ENCODE assay signal across 15 cellular contexts in the genomic region with DNA sequence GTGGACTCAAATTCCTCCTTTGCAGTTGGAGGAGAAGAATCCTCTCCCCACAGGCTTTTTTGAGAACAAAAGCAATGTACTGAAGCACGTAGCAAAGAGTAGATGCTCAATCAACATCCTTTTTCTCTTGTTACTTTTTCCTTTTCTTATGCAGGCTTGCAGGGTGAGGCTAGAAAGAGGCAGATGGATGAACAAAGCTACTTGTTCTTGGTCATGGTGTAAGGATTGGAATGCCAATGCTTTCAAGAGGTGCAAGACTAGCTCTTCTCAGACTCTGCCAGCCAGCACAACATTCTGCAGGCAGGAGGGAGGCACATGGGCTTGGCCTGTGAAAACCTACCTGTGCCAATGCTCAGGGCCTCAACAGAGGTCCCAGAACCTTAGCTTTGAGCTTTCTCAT.
DNase-seq lines count a peak whose midpoint lies in the region; ATAC-seq and TF ChIP-seq lines count a peak whose summit lies in the region.
"Had no signal": no experiment of that assay in that cellular context is flagged by ENCODE, and none has a peak within 500 bp of the region (broad histone marks: within the 10 kb centered on the region; RNA-seq: fewer than 3 reads in every experiment).

No MANE protein-coding gene starts in this region.

- no peaks in the 10 kb centered on the region for H3K9me3 Mint-ChIP-seq in activated naive CD4-positive, alpha-beta T cell treated with anti-CD3 and anti-CD28 coated beads for 36 hours
- no peaks in the 10 kb centered on the region; the same call in 2 of the 3 replicates for H3K9me3 Mint-ChIP-seq in GM23338
- H3K9me3 Mint-ChIP-seq: CD4-positive, alpha-beta T cell had no signal

- no peak overlapping the region for H3K27ac ChIP-seq in GM23338 (ENCODE audit: low read depth)
- peak overlapping the region; percentile 17 for H3K27ac ChIP-seq in foreskin keratinocyte
- peak overlapping the region; percentile 73 for H3K27ac ChIP-seq in thymus (ENCODE audit: low read depth)
- H3K27ac ChIP-seq: GM23248, HL-60 had no signal

- H3F3A ChIP-seq in GM23338 (replicated peaks; ENCODE audit: low read depth) = no peaks in the 10 kb centered on the region

- 90% methylated on average over 1 of the region's 1 CpG for WGBS in thymus

- H2AFZ ChIP-seq in GM23338 = no peak overlapping the region
- H2AFZ ChIP-seq: GM23248 had no signal

- H3K9me3 ChIP-seq in thymus (ENCODE audit: control insufficient read depth) = no peaks in the 10 kb centered on the region

- no peak for ATAC-seq in GM23338
- no peak for ATAC-seq in foreskin keratinocyte
- ATAC-seq: GM12878 had no signal

- no peaks in the 10 kb centered on the region for H4K20me1 ChIP-seq in GM23338 (replicated peaks; ENCODE audit: insufficient read depth)

- peaks cover 15% of the 10 kb centered on the region for H3K9me2 ChIP-seq in GM23338 (ENCODE audit: insufficient read depth)

- no peak overlapping the region for H3K4me3 Mint-ChIP-seq in activated naive CD4-positive, alpha-beta T cell treated with anti-CD3 and anti-CD28 coated beads for 36 hours
- no peak overlapping the region for H3K4me3 Mint-ChIP-seq in GM23338
- H3K4me3 Mint-ChIP-seq: CD4-positive, alpha-beta T cell had no signal

- intact Hi-C loops in activated naive CD4-positive, alpha-beta T cell treated with anti-CD3 and anti-CD28 coated beads for 36 hours (cut with micrococcal nuclease) = no loop called here

- TF ChIP-seq CTCF in GM23338 (conservative IDR thresholded peaks at IDR 0.05; ENCODE audit: low read depth in 2 of 2) (no peak), foreskin keratinocyte (conservative IDR thresholded peaks at IDR 0.05) (no peak)

- H3K36me3 Mint-ChIP-seq in activated naive CD4-positive, alpha-beta T cell treated with anti-CD3 and anti-CD28 coated beads for 36 hours (ENCODE audit: low read depth) = no peaks in the 10 kb centered on the region
- no peaks in the 10 kb centered on the region for H3K36me3 Mint-ChIP-seq in GM23338 (ENCODE audit: low read depth)

- peaks cover 24% of the 10 kb centered on the region for H3K4me1 Mint-ChIP-seq in activated naive CD4-positive, alpha-beta T cell treated with anti-CD3 and anti-CD28 coated beads for 36 hours (ENCODE audit: low read depth)
- peaks cover 2% of the 10 kb centered on the region; the same call in 1 of the 3 replicates for H3K4me1 Mint-ChIP-seq in GM23338

- H3K36me3 ChIP-seq in GM23338 (ENCODE audit: insufficient read depth) (no peaks in the 10 kb centered on the region), thymus (ENCODE audit: control insufficient read depth, insufficient read depth) (no peaks in the 10 kb centered on the region)

- CTCF ChIA-PET in activated naive CD4-positive, alpha-beta T cell treated with anti-CD3 and anti-CD28 coated beads for 36 hours (lab: Charles Lee) = no interaction called here

- no peaks in the 10 kb centered on the region for H3K27me3 ChIP-seq in GM23338 (ENCODE audit: insufficient read depth)
- H3K27me3 ChIP-seq in foreskin keratinocyte = no peaks in the 10 kb centered on the region
- no peaks in the 10 kb centered on the region for H3K27me3 ChIP-seq in thymus (ENCODE audit: control insufficient read depth, insufficient read depth)

- H3K27ac Mint-ChIP-seq in activated naive CD4-positive, alpha-beta T cell treated with anti-CD3 and anti-CD28 coated beads for 36 hours = peak overlapping the region; percentile 68
- H3K27ac Mint-ChIP-seq in GM23338 = no peak overlapping the region

- H3K27me3 Mint-ChIP-seq in activated naive CD4-positive, alpha-beta T cell treated with anti-CD3 and anti-CD28 coated beads for 36 hours (ENCODE audit: low read depth) = no peaks in the 10 kb centered on the region
- H3K27me3 Mint-ChIP-seq in GM23338 (ENCODE audit: insufficient read depth, low read depth, poor library complexity) = no peaks in the 10 kb centered on the region
- H3K27me3 Mint-ChIP-seq: CD4-positive, alpha-beta T cell had no signal

- no peak overlapping the region for H3K4me3 ChIP-seq in GM23338
- no peak overlapping the region for H3K4me3 ChIP-seq in thymus (ENCODE audit: low read length)
- H3K4me3 ChIP-seq: GM12878, GM23248 had no signal

- no peaks in the 10 kb centered on the region for H3K79me2 ChIP-seq in GM23338 (replicated peaks; ENCODE audit: insufficient read depth)

- H3K4me2 ChIP-seq in GM23338 = no peak overlapping the region

- H3K4me1 ChIP-seq in GM23338 (ENCODE audit: insufficient read depth) (peaks cover 4% of the 10 kb centered on the region; the same call in 1 of the 2 replicates), foreskin keratinocyte (peaks cover 13% of the 10 kb centered on the region), thymus (ENCODE audit: control insufficient read depth, insufficient read depth, low read length) (peaks cover 8% of the 10 kb centered on the region)

- DNase-seq in activated naive CD4-positive, alpha-beta T cell treated with anti-CD3 and anti-CD28 coated beads for 36 hours = no peak
- DNase-seq in activated naive CD4-positive, alpha-beta T cell treated with anti-CD3 and anti-CD28 coated beads, Interleukin-2, amount 50 U/mL, for 16 hours = no peak
- DNase-seq in GM23338 (ENCODE audit: low spot score) (peak; percentile 8), foreskin keratinocyte (no peak), OCI-M2 (lab: John Stamatoyannopoulos, UW; ENCODE audit: unreplicated experiment) (no peak), Kasumi-1 (lab: John Stamatoyannopoulos, UW) (no peak)
- DNase-seq: ACHN; C1 segment of cervical spinal cord; CD4-positive, alpha-beta T cell; DMS79; GM23248; H7 had no signal

TF ChIP-seq in GM23338, 12 proteins besides CTCF, POLR2A, EP300 and RAD21:
- TF ChIP-seq, protein P1, sequence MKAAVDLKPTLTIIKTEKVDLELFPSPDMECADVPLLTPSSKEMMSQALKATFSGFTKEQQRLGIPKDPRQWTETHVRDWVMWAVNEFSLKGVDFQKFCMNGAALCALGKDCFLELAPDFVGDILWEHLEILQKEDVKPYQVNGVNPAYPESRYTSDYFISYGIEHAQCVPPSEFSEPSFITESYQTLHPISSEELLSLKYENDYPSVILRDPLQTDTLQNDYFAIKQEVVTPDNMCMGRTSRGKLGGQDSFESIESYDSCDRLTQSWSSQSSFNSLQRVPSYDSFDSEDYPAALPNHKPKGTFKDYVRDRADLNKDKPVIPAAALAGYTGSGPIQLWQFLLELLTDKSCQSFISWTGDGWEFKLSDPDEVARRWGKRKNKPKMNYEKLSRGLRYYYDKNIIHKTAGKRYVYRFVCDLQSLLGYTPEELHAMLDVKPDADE (IDR thresholded peaks at IDR 0.05) = no peak
- TF ChIP-seq STAT1 (IDR thresholded peaks at IDR 0.05; ENCODE audit: unreplicated experiment) = no peak
